In genomic region chr12:45343269-45344051, GRCh38 we compare ENCODE assay signal across 13 cellular contexts.
A peak's percentile ranks its signal among the peaks of the same experiment; 100 is the strongest.
DNase-seq lines count a peak whose midpoint lies in the region; ATAC-seq and TF ChIP-seq lines count a peak whose summit lies in the region.
"Had no signal": no experiment of that assay in that cellular context is flagged by ENCODE, and none has a peak within 500 bp of the region (broad histone marks: within the 10 kb centered on the region; RNA-seq: fewer than 3 reads in every experiment).

No MANE protein-coding gene starts in this region.

- H3K36me3 ChIP-seq in osteoblast (ENCODE audit: insufficient read depth, low read length) (peaks cover 8% of the 10 kb centered on the region), neuronal stem cell (replicated peaks in 1 of 2; ENCODE audit: control insufficient read depth in 2 of 2, insufficient read depth in 2 of 2, low read length in 2 of 2) (peaks cover 1 to 22% of the 10 kb centered on the region in 2 donors), uterus (no peaks in the 10 kb centered on the region)

- in situ Hi-C loops in Caki2 (cut with HindIII; ENCODE audit: low pct_unique_long_range_greater_than_20kb, low sequenced_read_pairs): no loop called here

- H4K8ac ChIP-seq in neuronal stem cell (ENCODE audit: low read depth, low read length): no peak overlapping the region

- H3K4ac ChIP-seq in neuronal stem cell (ENCODE audit: low read length): no peak overlapping the region

- no peak overlapping the region for H3K23ac ChIP-seq in neuronal stem cell (ENCODE audit: low read depth, low read length, poor library complexity)

- H2BK120ac ChIP-seq in neuronal stem cell (ENCODE audit: low read depth, low read length): no peak overlapping the region

- peak; percentile 9 for DNase-seq in Caki2 (ENCODE audit: low read depth)
- DNase-seq in M059J (ENCODE audit: low read depth): peak; percentile 80
- peak; percentile 18 for DNase-seq in fibroblast of gingiva (ENCODE audit: low read depth)
- peak; percentile 3 for DNase-seq in osteoblast (ENCODE audit: insufficient read length, low spot score, missing footprints)
- DNase-seq in neuronal stem cell (ENCODE audit: low spot score): no peak
- DNase-seq in T-helper 17 cell: no peak
- DNase-seq in NCI-H2107 (lab: John Stamatoyannopoulos, UW): no peak
- DNase-seq in uterus: no peak
- DNase-seq: COR-L47, NCI-H1436 treated with DMSO at 0.1 percent for 48 hours, testis had no signal

- H2AFZ ChIP-seq in osteoblast (ENCODE audit: low read length) (no peak overlapping the region), neuronal stem cell (ENCODE audit: low read length) (no peak overlapping the region)

- ATAC-seq in T-helper 17 cell: no peak
- ATAC-seq: GM12878 had no signal

- H3K4me1 ChIP-seq in osteoblast (ENCODE audit: insufficient read depth, low read length): peaks cover 9% of the 10 kb centered on the region
- H3K4me1 ChIP-seq in neuronal stem cell (ENCODE audit: control insufficient read depth in 2 of 2, insufficient read depth in 1 of 2, low read depth in 1 of 2, low read length in 2 of 2): no peaks in the 10 kb centered on the region
- no peaks in the 10 kb centered on the region for H3K4me1 ChIP-seq in uterus
- H3K4me1 ChIP-seq: testis had no signal

- no peak overlapping the region for H2BK15ac ChIP-seq in neuronal stem cell (ENCODE audit: low read length)

- no peak overlapping the region for H3K18ac ChIP-seq in neuronal stem cell (ENCODE audit: low read length)

- H3K9me3 ChIP-seq in osteoblast (ENCODE audit: low read depth, low read length) (no peaks in the 10 kb centered on the region), neuronal stem cell (replicated peaks in 1 of 2; ENCODE audit: control insufficient read depth in 2 of 2, insufficient read depth in 1 of 2, low read depth in 1 of 2, low read length in 2 of 2) (no peaks in the 10 kb centered on the region), T-helper 17 cell (ENCODE audit: control insufficient read depth, low read length, poor library complexity, severe bottlenecking) (no peaks in the 10 kb centered on the region), uterus (no peaks in the 10 kb centered on the region)
- H3K9me3 ChIP-seq: testis had no signal

- H3K14ac ChIP-seq in neuronal stem cell (ENCODE audit: low read length): no peak overlapping the region

- no peak for TF ChIP-seq POLR2A in uterus (IDR thresholded peaks at IDR 0.05)

- no peak overlapping the region for H2AK5ac ChIP-seq in neuronal stem cell (ENCODE audit: low read depth, low read length)

- H3K27ac Mint-ChIP-seq in T-helper 17 cell: no peak overlapping the region
- H3K27ac Mint-ChIP-seq: progenitor cell of endocrine pancreas had no signal

- H4K91ac ChIP-seq in neuronal stem cell (ENCODE audit: low read depth, low read length, poor library complexity): no peak overlapping the region

- peaks cover 4% of the 10 kb centered on the region for H4K20me1 ChIP-seq in osteoblast (ENCODE audit: insufficient read depth, low read length)

- H2BK12ac ChIP-seq in neuronal stem cell (ENCODE audit: low read length): no peak overlapping the region

- H3K79me2 ChIP-seq in osteoblast (ENCODE audit: insufficient read depth, low read length): no peaks in the 10 kb centered on the region

- H3K79me1 ChIP-seq in neuronal stem cell (ENCODE audit: low read depth, low read length): no peaks in the 10 kb centered on the region

- H3K4me1 Mint-ChIP-seq in T-helper 17 cell: peaks cover 13% of the 10 kb centered on the region

- intact Hi-C loops in uterus (cut with DNase I; ENCODE audit: low total_unique reads): no loop called here

- peaks cover 5% of the 10 kb centered on the region for H3K36me3 Mint-ChIP-seq in T-helper 17 cell (ENCODE audit: low read depth)

- H3K27me3 ChIP-seq in osteoblast (ENCODE audit: insufficient read depth, low read length): no peaks in the 10 kb centered on the region
- no peaks in the 10 kb centered on the region for H3K27me3 ChIP-seq in neuronal stem cell (ENCODE audit: control insufficient read depth in 3 of 3, insufficient read depth in 3 of 3, low read depth in 1 of 3, low read length in 3 of 3)
- H3K27me3 ChIP-seq in uterus: no peaks in the 10 kb centered on the region
- H3K27me3 ChIP-seq: testis had no signal

- no peak overlapping the region for H3K4me3 Mint-ChIP-seq in T-helper 17 cell

- TF ChIP-seq CTCF in osteoblast (IDR thresholded peaks at IDR 0.05; ENCODE audit: extremely low read depth, low read depth, low read length) (no peak), uterus (IDR thresholded peaks at IDR 0.05) (no peak)

- H3K4me3 ChIP-seq in osteoblast (ENCODE audit: insufficient read depth, low read length) (no peak overlapping the region), neuronal stem cell (ENCODE audit: low read length in 2 of 2) (no peak overlapping the region), uterus (no peak overlapping the region)
- H3K4me3 ChIP-seq: GM12878, testis had no signal

- no CpG with 5 or more reads among the region's 6 CpGs for WGBS in neuronal stem cell (ENCODE audit: extremely low coverage in 2 of 2, insufficient read length in 2 of 2, insufficient replicate concordance in 1 of 2), 2 donors

- no peak overlapping the region for H3K9ac ChIP-seq in neuronal stem cell (ENCODE audit: low read depth, low read length, poor library complexity)

- H3K27ac ChIP-seq in osteoblast (ENCODE audit: low read depth, low read length): no peak overlapping the region
- no peak overlapping the region for H3K27ac ChIP-seq in neuronal stem cell (replicated peaks; ENCODE audit: low read length)
- no peak overlapping the region for H3K27ac ChIP-seq in uterus
- H3K27ac ChIP-seq: testis had no signal

- no peak overlapping the region for H3K4me2 ChIP-seq in osteoblast (ENCODE audit: insufficient read depth, low read length)
- no peak overlapping the region for H3K4me2 ChIP-seq in neuronal stem cell (ENCODE audit: insufficient read depth, low read length, poor library complexity, severe bottlenecking)

- no peaks in the 10 kb centered on the region for H3K27me3 Mint-ChIP-seq in T-helper 17 cell
- H3K27me3 Mint-ChIP-seq: progenitor cell of endocrine pancreas had no signal

- no peak overlapping the region for H2BK5ac ChIP-seq in neuronal stem cell (ENCODE audit: low read length)

Comparison
In these comparisons a context has a peak if more than half of its experiments do, and no peak if none do; other contexts are left out.
1. DNase-seq: peak in Caki2 (single experiment), M059J (single experiment), fibroblast of gingiva (single experiment) and osteoblast (single experiment); none in neuronal stem cell (single experiment), T-helper 17 cell (0 of 3), NCI-H2107 (single experiment) and uterus (0 of 2).